Comparison of ENCODE assay signal across 17 cellular contexts in genomic region chr7:2203551-2204300, GRCh38. TPM values are rescaled to one million over a fixed set of nuclear protein-coding genes. Genes with fewer than 3 reads are reported as not detected.
DNase-seq lines count a peak whose midpoint lies in the region; ATAC-seq, FAIRE-seq and TF ChIP-seq lines count a peak whose summit lies in the region.
"Had no signal": no experiment of that assay in that cellular context is flagged by ENCODE, and none has a peak within 500 bp of the region (broad histone marks: within the 10 kb centered on the region; RNA-seq: fewer than 3 reads in every experiment).

No MANE protein-coding gene starts in this region.

- no peaks in the 10 kb centered on the region for H3K4me1 ChIP-seq in astrocyte (ENCODE audit: insufficient read depth, low read length)
- H3K4me1 ChIP-seq in mesenchymal stem cell (ENCODE audit: control insufficient read depth, insufficient read depth, low read depth, low read length) = peaks cover 15% of the 10 kb centered on the region
- H3K4me1 ChIP-seq: lower lobe of right lung, SJSA1 had no signal

- peaks cover 3% of the 10 kb centered on the region for H3K36me3 ChIP-seq in astrocyte (ENCODE audit: insufficient read depth, low read length)
- H3K36me3 ChIP-seq in mesenchymal stem cell (ENCODE audit: control insufficient read depth in 1 of 2, insufficient read depth in 2 of 2, low read depth in 1 of 2, low read length in 2 of 2) = peaks cover 34 to 54% of the 10 kb centered on the region in 2 experiments

- peaks cover 27% of the 10 kb centered on the region for H4K20me1 ChIP-seq in astrocyte (ENCODE audit: insufficient read depth, low read length)

- H4K91ac ChIP-seq in mesenchymal stem cell (ENCODE audit: low read length) = no peak overlapping the region

- no peak for TF ChIP-seq CTCF in astrocyte (IDR thresholded peaks at IDR 0.05; ENCODE audit: insufficient read depth, low read depth, low read length)

- 41% methylated on average over 15 of the region's 15 CpGs for WGBS in mesenchymal stem cell

- H2BK120ac ChIP-seq in mesenchymal stem cell (ENCODE audit: low read depth, low read length) = no peak overlapping the region

- H3K27ac Mint-ChIP-seq in activated naive CD8-positive, alpha-beta T cell treated with anti-CD3 and anti-CD28 coated beads, Interleukin-2, amount 10 ng/mL, durations not matched to agents 7 days and 5 days = no peak overlapping the region
- H3K27ac Mint-ChIP-seq in activated naive CD8-positive, alpha-beta T cell treated with anti-CD3 and anti-CD28 coated beads for 36 hours = no peak overlapping the region
- peak overlapping the region; percentile 41 for H3K27ac Mint-ChIP-seq in astrocyte (ENCODE audit: unreplicated experiment)
- H3K27ac Mint-ChIP-seq: activated T-helper 2 cell treated with anti-CD3 and anti-CD28 coated beads, Interferon-gamma antibody, Interleukin-2, Interleukin-4, amounts not matched to agents 10 μg/mL and 5 μg/mL and 100 μg/mL, durations not matched to agents 14 hours and 24 hours and 36 hours had no signal

- H3K27ac ChIP-seq in astrocyte (ENCODE audit: low read depth, low read length) (no peak overlapping the region), mesenchymal stem cell (ENCODE audit: low read length, poor library complexity, severe bottlenecking) (no peak overlapping the region)
- H3K27ac ChIP-seq: lower lobe of right lung, SJSA1 had no signal

- H3K79me2 ChIP-seq in astrocyte (ENCODE audit: insufficient read depth, low read length) = no peaks in the 10 kb centered on the region

- no peak overlapping the region for H2BK15ac ChIP-seq in mesenchymal stem cell (ENCODE audit: low read depth, poor library complexity, severe bottlenecking)

- no peak for ATAC-seq in activated naive CD8-positive, alpha-beta T cell treated with anti-CD3 and anti-CD28 coated beads, Interleukin-2, amount 10 ng/mL, durations not matched to agents 7 days and 5 days (ENCODE audit: low read depth)
- no peak for ATAC-seq in GM21390 (IDR thresholded peaks at IDR 0.05; ENCODE audit: unreplicated experiment)
- ATAC-seq: K562, lower lobe of right lung had no signal

- H2AK5ac ChIP-seq in mesenchymal stem cell (ENCODE audit: low read length, severe bottlenecking) = no peak overlapping the region

- no peak overlapping the region for H3K14ac ChIP-seq in mesenchymal stem cell (ENCODE audit: low read length in 2 of 2)

- H3K4me2 ChIP-seq in astrocyte (ENCODE audit: low read length) (no peak overlapping the region), mesenchymal stem cell (ENCODE audit: low read length, poor library complexity, severe bottlenecking) (no peak overlapping the region)

- H3K23ac ChIP-seq in mesenchymal stem cell (ENCODE audit: low read length in 2 of 2) = no peak overlapping the region

- H2BK12ac ChIP-seq in mesenchymal stem cell (ENCODE audit: low read length in 2 of 2) = no peak overlapping the region

- H3K9me3 ChIP-seq in astrocyte (ENCODE audit: insufficient read depth, low read depth, low read length) = no peaks in the 10 kb centered on the region
- no peaks in the 10 kb centered on the region for H3K9me3 ChIP-seq in mesenchymal stem cell (ENCODE audit: control insufficient read depth, low read length)
- H3K9me3 ChIP-seq: lower lobe of right lung, SJSA1 had no signal

- H2AFZ ChIP-seq in astrocyte (ENCODE audit: low read depth, low read length) (no peak overlapping the region), mesenchymal stem cell (ENCODE audit: low read depth, low read length) (no peak overlapping the region)

- H3K4me3 ChIP-seq in astrocyte (ENCODE audit: insufficient read depth, low read depth, low read length) = no peak overlapping the region
- no peak overlapping the region for H3K4me3 ChIP-seq in mesenchymal stem cell (ENCODE audit: insufficient read depth in 1 of 2, low read depth in 1 of 2, low read length in 2 of 2)
- H3K4me3 ChIP-seq: K562, lower lobe of right lung, SJSA1 had no signal

- no peak overlapping the region for H3K4ac ChIP-seq in mesenchymal stem cell (ENCODE audit: low read depth in 1 of 2, low read length in 2 of 2)

- no peak overlapping the region for H3K4me3 Mint-ChIP-seq in activated naive CD8-positive, alpha-beta T cell treated with anti-CD3 and anti-CD28 coated beads, Interleukin-2, amount 10 ng/mL, durations not matched to agents 7 days and 5 days
- H3K4me3 Mint-ChIP-seq in activated naive CD8-positive, alpha-beta T cell treated with anti-CD3 and anti-CD28 coated beads for 36 hours = no peak overlapping the region
- H3K4me3 Mint-ChIP-seq in astrocyte (ENCODE audit: unreplicated experiment) = peak overlapping the region; percentile 50

- no peaks in the 10 kb centered on the region for H3K36me3 Mint-ChIP-seq in activated naive CD8-positive, alpha-beta T cell treated with anti-CD3 and anti-CD28 coated beads, Interleukin-2, amount 10 ng/mL, durations not matched to agents 7 days and 5 days
- peaks cover 6% of the 10 kb centered on the region for H3K36me3 Mint-ChIP-seq in activated naive CD8-positive, alpha-beta T cell treated with anti-CD3 and anti-CD28 coated beads for 36 hours
- peaks cover 20% of the 10 kb centered on the region for H3K36me3 Mint-ChIP-seq in astrocyte (ENCODE audit: low read depth, unreplicated experiment)

- no peaks in the 10 kb centered on the region for H3K27me3 Mint-ChIP-seq in activated naive CD8-positive, alpha-beta T cell treated with anti-CD3 and anti-CD28 coated beads, Interleukin-2, amount 10 ng/mL, durations not matched to agents 7 days and 5 days
- no peaks in the 10 kb centered on the region for H3K27me3 Mint-ChIP-seq in activated naive CD8-positive, alpha-beta T cell treated with anti-CD3 and anti-CD28 coated beads for 36 hours
- H3K27me3 Mint-ChIP-seq in astrocyte (ENCODE audit: low read depth, unreplicated experiment) = no peaks in the 10 kb centered on the region

- H3K9ac ChIP-seq in astrocyte (ENCODE audit: low read length) = no peak overlapping the region
- H3K9ac ChIP-seq in mesenchymal stem cell (ENCODE audit: low read length) = no peak overlapping the region

- H3K27me3 ChIP-seq in astrocyte (ENCODE audit: insufficient read depth, low read length) (no peaks in the 10 kb centered on the region), mesenchymal stem cell (ENCODE audit: control insufficient read depth in 1 of 2, insufficient read depth in 1 of 2, low read length in 2 of 2) (no peaks in the 10 kb centered on the region)
- H3K27me3 ChIP-seq: SJSA1 had no signal

- H3K4me1 Mint-ChIP-seq in activated naive CD8-positive, alpha-beta T cell treated with anti-CD3 and anti-CD28 coated beads, Interleukin-2, amount 10 ng/mL, durations not matched to agents 7 days and 5 days = no peaks in the 10 kb centered on the region
- no peaks in the 10 kb centered on the region for H3K4me1 Mint-ChIP-seq in activated naive CD8-positive, alpha-beta T cell treated with anti-CD3 and anti-CD28 coated beads for 36 hours
- H3K4me1 Mint-ChIP-seq in astrocyte (ENCODE audit: low read depth, unreplicated experiment) = peaks cover 22% of the 10 kb centered on the region

- H3K9me3 Mint-ChIP-seq in activated naive CD8-positive, alpha-beta T cell treated with anti-CD3 and anti-CD28 coated beads, Interleukin-2, amount 10 ng/mL, durations not matched to agents 7 days and 5 days = no peaks in the 10 kb centered on the region
- H3K9me3 Mint-ChIP-seq in activated naive CD8-positive, alpha-beta T cell treated with anti-CD3 and anti-CD28 coated beads for 36 hours = no peaks in the 10 kb centered on the region
- no peaks in the 10 kb centered on the region for H3K9me3 Mint-ChIP-seq in astrocyte (ENCODE audit: unreplicated experiment)
- H3K9me3 Mint-ChIP-seq: activated T-helper 2 cell treated with anti-CD3 and anti-CD28 coated beads, Interferon-gamma antibody, Interleukin-2, Interleukin-4, amounts not matched to agents 10 μg/mL and 5 μg/mL and 100 μg/mL, durations not matched to agents 14 hours and 24 hours and 36 hours had no signal

- H4K8ac ChIP-seq in mesenchymal stem cell (ENCODE audit: low read length) = no peak overlapping the region

- POLR2A ChIA-PET in activated naive CD8-positive, alpha-beta T cell treated with anti-CD3 and anti-CD28 coated beads, Interleukin-2, amount 10 ng/mL, durations not matched to agents 7 days and 5 days (lab: Charles Lee) = no interaction called here

- peak; percentile 11 for DNase-seq in activated naive CD8-positive, alpha-beta T cell treated with anti-CD3 and anti-CD28 coated beads, Interleukin-2, amount 10 ng/mL, durations not matched to agents 7 days and 5 days
- DNase-seq in activated naive CD8-positive, alpha-beta T cell treated with anti-CD3 and anti-CD28 coated beads for 36 hours = no peak
- DNase-seq in astrocyte (ENCODE audit: low read depth) (no peak), mesenchymal stem cell (peak; percentile 50), urothelium cell line (ENCODE audit: low spot score) (no peak), NCI-H748 (lab: John Stamatoyannopoulos, UW; ENCODE audit: unreplicated experiment) (no peak), LoVo (ENCODE audit: low spot score) (no peak)
- DNase-seq: activated CD4-positive, CD25-positive, alpha-beta regulatory T cell treated with anti-CD3 and anti-CD28 coated beads, Interleukin-2, amount 50 U/mL, for 72 hours; GF-D8; H7; lower lobe of right lung; NCI-H345 had no signal

- no peak for FAIRE-seq in astrocyte (lab: Jason Lieb, UNC)
- peak; percentile 93 for FAIRE-seq in urothelium cell line (lab: Jason Lieb, UNC)
- FAIRE-seq: A204.1, K562 had no signal

- peaks cover 32% of the 10 kb centered on the region for H3K79me1 ChIP-seq in mesenchymal stem cell (replicated peaks; ENCODE audit: low read length, poor library complexity, severe bottlenecking)

- H2BK5ac ChIP-seq in mesenchymal stem cell (ENCODE audit: low read depth, low read length, poor library complexity, severe bottlenecking) = no peak overlapping the region

- no peak overlapping the region for H3K18ac ChIP-seq in mesenchymal stem cell (ENCODE audit: low read depth in 1 of 2, low read length in 2 of 2)

RNA-seq across cellular contexts. Expression of gene MAD1L1, which starts 29.0 kb away (rescaled TPM):
- total RNA-seq in activated naive CD8-positive, alpha-beta T cell treated with anti-CD3 and anti-CD28 coated beads, Interleukin-2, amount 10 ng/mL, durations not matched to agents 7 days and 5 days = 10 to 100 TPM; 72.7 to 82.6 TPM
- total RNA-seq in activated naive CD8-positive, alpha-beta T cell treated with anti-CD3 and anti-CD28 coated beads for 36 hours = 10 to 100 TPM; 36.5 to 37.8 TPM
- total RNA-seq in astrocyte = 32.3 and 32.5 TPM in 2 replicates
- polyA plus RNA-seq in mesenchymal stem cell (2013, experiment 1 of 2) = 12.7 TPM
- polyA plus RNA-seq in mesenchymal stem cell (2013, experiment 2 of 2) = 12.2 TPM

RNA-seq across cellular contexts. Expression of gene MRM2, which starts 38.3 kb away (rescaled TPM):
- 10 to 100 TPM; 27.4 to 29.3 TPM for total RNA-seq in activated naive CD8-positive, alpha-beta T cell treated with anti-CD3 and anti-CD28 coated beads, Interleukin-2, amount 10 ng/mL, durations not matched to agents 7 days and 5 days
- 10 to 100 TPM; 48.4 to 52.9 TPM for total RNA-seq in activated naive CD8-positive, alpha-beta T cell treated with anti-CD3 and anti-CD28 coated beads for 36 hours
- 22.5 and 22.6 TPM in 2 replicates for total RNA-seq in astrocyte
- 15.6 TPM for polyA plus RNA-seq in mesenchymal stem cell (2013, experiment 1 of 2)
- 14.8 TPM for polyA plus RNA-seq in mesenchymal stem cell (2013, experiment 2 of 2)

RNA-seq across cellular contexts. Expression of gene NUDT1, which starts 38.3 kb away (rescaled TPM):
- 10 to 100 TPM; 92.2 to 95.8 TPM for total RNA-seq in activated naive CD8-positive, alpha-beta T cell treated with anti-CD3 and anti-CD28 coated beads, Interleukin-2, amount 10 ng/mL, durations not matched to agents 7 days and 5 days
- total RNA-seq in activated naive CD8-positive, alpha-beta T cell treated with anti-CD3 and anti-CD28 coated beads for 36 hours = 10 to 100 TPM; 93.5 to 97.0 TPM
- total RNA-seq in astrocyte = 10.2 and 12.0 TPM in 2 replicates
- polyA plus RNA-seq in mesenchymal stem cell (2013, experiment 1 of 2) = 13.8 TPM
- polyA plus RNA-seq in mesenchymal stem cell (2013, experiment 2 of 2) = 13.5 TPM

Comparison
In these comparisons a context has a peak if more than half of its experiments do, and no peak if none do; other contexts are left out.
1. DNase-seq: peak in activated naive CD8-positive, alpha-beta T cell treated with anti-CD3 and anti-CD28 coated beads, Interleukin-2, amount 10 ng/mL, durations not matched to agents 7 days and 5 days (single experiment) and mesenchymal stem cell (single experiment); none in activated naive CD8-positive, alpha-beta T cell treated with anti-CD3 and anti-CD28 coated beads for 36 hours (single experiment), astrocyte (single experiment), urothelium cell line (single experiment), NCI-H748 (single experiment) and LoVo (single experiment).